ENCODE assay signal across 8 cellular contexts in genomic region chr1:88180449-88181108, GRCh38.
DNase-seq lines count a peak whose midpoint lies in the region; TF ChIP-seq lines count a peak whose summit lies in the region.

No MANE protein-coding gene starts in this region.

- H3K9me3 ChIP-seq in HEK293 (ENCODE audit: control insufficient read depth, insufficient read depth, low read depth, low read length): no peaks in the 10 kb centered on the region
- no peaks in the 10 kb centered on the region for H3K9me3 ChIP-seq in MG63

- intact Hi-C loops in posterior cingulate gyrus (cut with DNase I): loop anchor here (1.0 to 10.0 kb wide), 2 partner anchors 123 to 364 kb away; no protein-coding TSS in a partner anchor

- no peak overlapping the region for H3K4me3 ChIP-seq in HEK293 (ENCODE audit: low read depth, low read length)
- H3K4me3 ChIP-seq in MG63: no peak overlapping the region

- H3K27ac ChIP-seq in HEK293 (ENCODE audit: extremely low read depth, low read depth, low read length) (no peak overlapping the region), RWPE1 (no peak overlapping the region)

- H3K27me3 ChIP-seq in MG63: no peaks in the 10 kb centered on the region

- CTCF ChIA-PET in HEK293 (lab: Yijun Ruan, JAX): interaction anchor here (0.5 to 2.9 kb wide), 47 partner anchors 8 to 1663 kb away, joined by 3 to 17 read pairs (median 4); no protein-coding TSS in a partner anchor
- CTCF ChIA-PET in RWPE1 (lab: Yijun Ruan, JAX): interaction anchor here (0.5 to 1.2 kb wide), 15 partner anchors 9 to 696 kb away, joined by 3 to 6 read pairs (median 3); no protein-coding TSS in a partner anchor

- no peaks in the 10 kb centered on the region for H3K4me1 ChIP-seq in HEK293 (ENCODE audit: control insufficient read depth, insufficient read depth, low read length)

- POLR2A ChIA-PET in HEK293 (lab: Yijun Ruan, JAX) (no interaction called here), RWPE1 (lab: Yijun Ruan, JAX; ENCODE audit: low non-redundant PET) (no interaction called here)

- TF ChIP-seq CTCF in GM12873 (IDR thresholded peaks at IDR 0.05; ENCODE audit: insufficient read depth, low read depth, low read length, missing control alignments): peak; percentile 98
- peak; percentile 60 for TF ChIP-seq CTCF in HEK293 (tag by site-specific recombination; IDR thresholded peaks at IDR 0.05)
- peak; percentile 81 for TF ChIP-seq CTCF in RWPE1 (conservative IDR thresholded peaks at IDR 0.05; ENCODE audit: low read depth)

- peak; percentile 55 for DNase-seq in MG63
- peak; percentile 46 for DNase-seq in RWPE1 (ENCODE audit: low spot score)
- DNase-seq in activated gamma-delta T cell treated with anti-CD3 and anti-CD28 coated beads, Interleukin-2, amount 50 U/mL, for 16 hours (ENCODE audit: low read depth): peak; percentile 17
- DNase-seq in glomerular visceral epithelial cell (ENCODE audit: extremely low spot score): peak; percentile 68
- DNase-seq in posterior cingulate gyrus: peak; percentile 55 to 96 (median 80)
- DNase-seq in effector CD8-positive, alpha-beta T cell (lab: John Stamatoyannopoulos, UW): no peak

- H3K36me3 ChIP-seq in HEK293 (ENCODE audit: control insufficient read depth in 2 of 2, insufficient read depth in 1 of 2, low read length in 2 of 2) (no peaks in the 10 kb centered on the region), MG63 (no peaks in the 10 kb centered on the region)

TF ChIP-seq in HEK293, 187 proteins besides CTCF, POLR2A, EP300 and RAD21 (continues in another document):
- no peak for TF ChIP-seq RBAK (tag by site-specific recombination; IDR thresholded peaks at IDR 0.05)
- no peak for TF ChIP-seq SP7 (tag by site-specific recombination; IDR thresholded peaks at IDR 0.05)
- no peak for TF ChIP-seq ZNF747 (tag by site-specific recombination; IDR thresholded peaks at IDR 0.05)
- no peak for TF ChIP-seq ZNF76 (tag by site-specific recombination; IDR thresholded peaks at IDR 0.05; ENCODE audit: borderline replicate concordance, low read depth)
- TF ChIP-seq MYNN (tag by site-specific recombination; IDR thresholded peaks at IDR 0.05; ENCODE audit: borderline replicate concordance): no peak
- no peak for TF ChIP-seq ZNF394 (tag by site-specific recombination; IDR thresholded peaks at IDR 0.05; ENCODE audit: borderline replicate concordance)
- no peak for TF ChIP-seq ZNF155 (tag by site-specific recombination; IDR thresholded peaks at IDR 0.05)
- no peak for TF ChIP-seq TCF7L2 (IDR thresholded peaks at IDR 0.05; ENCODE audit: borderline replicate concordance, low read depth, low read length)
- TF ChIP-seq TRIM28 (IDR thresholded peaks at IDR 0.05; ENCODE audit: borderline replicate concordance, low read length): no peak
- TF ChIP-seq ZNF302 (tag by site-specific recombination; IDR thresholded peaks at IDR 0.05; ENCODE audit: low read depth): no peak
- TF ChIP-seq ZBTB1 (tag by site-specific recombination; IDR thresholded peaks at IDR 0.05): no peak
- no peak for TF ChIP-seq TSHZ1 (tag by site-specific recombination; IDR thresholded peaks at IDR 0.05; ENCODE audit: borderline replicate concordance)
- peak; percentile 82 for TF ChIP-seq ZNF654 (tag by site-specific recombination; IDR thresholded peaks at IDR 0.05; ENCODE audit: low read depth)
- no peak for TF ChIP-seq ZNF707 (tag by site-specific recombination; IDR thresholded peaks at IDR 0.05)
- no peak for TF ChIP-seq YY1 (tag by site-specific recombination; IDR thresholded peaks at IDR 0.05)
- TF ChIP-seq ZNF311 (tag by site-specific recombination; IDR thresholded peaks at IDR 0.05; ENCODE audit: borderline replicate concordance): no peak
- 0 out of 2 replicates have a peak, but pooled peaks have one; percentile 44 for TF ChIP-seq ZSCAN30 (tag by site-specific recombination; IDR thresholded peaks at IDR 0.05)
- TF ChIP-seq ZBTB17 (tag by site-specific recombination; IDR thresholded peaks at IDR 0.05): no peak
- no peak for TF ChIP-seq ZNF366 (tag by site-specific recombination; conservative IDR thresholded peaks at IDR 0.05)
- no peak for TF ChIP-seq OVOL3 (tag by site-specific recombination; IDR thresholded peaks at IDR 0.05)
- no peak for TF ChIP-seq SCRT1 (tag by site-specific recombination; IDR thresholded peaks at IDR 0.05; ENCODE audit: borderline replicate concordance)
- TF ChIP-seq ZNF596 (tag by site-specific recombination; IDR thresholded peaks at IDR 0.05): no peak
- TF ChIP-seq ZNF629 (tag by site-specific recombination; IDR thresholded peaks at IDR 0.05): no peak
- TF ChIP-seq ZFP37 (tag by site-specific recombination; IDR thresholded peaks at IDR 0.05): no peak
- TF ChIP-seq ZNF561 (tag by site-specific recombination; IDR thresholded peaks at IDR 0.05; ENCODE audit: borderline replicate concordance): no peak
- peak; percentile 55; the same call in 1 of the 2 replicates for TF ChIP-seq PRDM10 (tag by site-specific recombination; IDR thresholded peaks at IDR 0.05)
- no peak for TF ChIP-seq ZFP41 (tag by site-specific recombination; IDR thresholded peaks at IDR 0.05; ENCODE audit: borderline replicate concordance)
- no peak for TF ChIP-seq ZNF24 (tag by site-specific recombination; IDR thresholded peaks at IDR 0.05)
- no peak for TF ChIP-seq ZNF843 (tag by site-specific recombination; IDR thresholded peaks at IDR 0.05)
- TF ChIP-seq ZNF660 (tag by site-specific recombination; IDR thresholded peaks at IDR 0.05): peak; percentile 46; the same call in 1 of the 2 replicates
- TF ChIP-seq ZNF571 (tag by site-specific recombination; IDR thresholded peaks at IDR 0.05): no peak
- TF ChIP-seq ZNF513 (tag by site-specific recombination; IDR thresholded peaks at IDR 0.05): no peak
